8 cellular contexts compared by ENCODE assay signal in the genomic region with DNA sequence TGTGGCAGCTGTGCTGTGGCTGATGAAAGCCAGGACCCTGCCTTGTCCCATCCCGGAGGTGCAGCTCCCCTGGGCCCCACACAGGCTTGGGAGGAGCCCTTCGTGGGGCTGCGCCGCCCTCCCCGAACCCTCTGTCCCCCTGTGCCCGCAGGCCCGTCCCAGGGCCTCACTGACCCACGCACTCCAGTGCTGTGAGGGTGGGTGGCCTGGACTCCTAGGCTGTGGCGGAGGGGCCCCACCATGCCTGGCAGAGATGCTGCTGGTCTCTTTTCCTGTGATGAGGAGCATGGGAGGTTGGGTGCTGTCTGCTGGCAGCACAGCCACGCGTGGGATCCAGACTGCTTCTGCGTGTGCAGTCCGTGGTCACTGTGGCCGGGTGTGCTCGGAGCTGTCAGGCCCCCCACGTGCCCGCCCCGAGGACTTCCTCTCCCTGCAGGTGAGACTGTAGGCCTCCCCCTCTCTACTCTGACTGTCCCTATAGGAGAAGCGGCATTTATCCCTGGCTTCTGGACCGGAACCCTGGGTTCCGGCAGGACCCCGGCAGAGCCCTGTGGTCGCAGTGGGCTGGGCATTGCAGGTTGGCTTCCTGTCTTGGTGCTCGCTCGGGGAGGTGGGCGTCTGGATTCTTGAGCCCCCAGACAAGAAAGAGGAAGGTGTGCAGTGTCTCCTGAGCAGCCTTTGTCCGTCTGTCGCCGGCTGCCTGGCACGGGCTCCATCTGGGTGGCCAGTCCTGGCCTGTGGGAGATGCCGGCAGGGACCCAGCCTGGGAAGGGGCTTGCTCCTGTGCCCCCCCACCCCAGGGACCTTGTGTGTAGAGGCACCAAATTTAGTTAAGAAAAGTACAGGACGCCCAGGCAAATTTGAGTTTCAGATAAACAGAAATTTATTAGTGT. TPM values are rescaled to one million over a fixed set of nuclear protein-coding genes. Genes with fewer than 3 reads are reported as not detected.
DNase-seq lines count a peak whose midpoint lies in the region; ATAC-seq and TF ChIP-seq lines count a peak whose summit lies in the region.

No MANE protein-coding gene starts in this region.

- H3K4me2 ChIP-seq in DOHH2 (ENCODE audit: low read length) (peak overlapping the region; percentile 94), PC-9 (peak overlapping the region; percentile 83)

- intact Hi-C loops in PC-9 (cut with micrococcal nuclease; ENCODE audit: unreplicated experiment): no loop called here
- intact Hi-C loops in esophagus muscularis mucosa (cut with DNase I): no loop called here

- no peak for TF ChIP-seq CTCF in DOHH2 (IDR thresholded peaks at IDR 0.05; ENCODE audit: low read depth, low read length, poor library complexity, severe bottlenecking)
- no peak for TF ChIP-seq CTCF in PC-9 (conservative IDR thresholded peaks at IDR 0.05)
- TF ChIP-seq CTCF in esophagus muscularis mucosa (IDR thresholded peaks at IDR 0.05): no peak
- no peak for TF ChIP-seq CTCF in GM13977 (IDR thresholded peaks at IDR 0.05; ENCODE audit: extremely low read depth, insufficient read depth, missing control alignments)

- CTCF ChIA-PET in PC-9 (lab: Charles Lee): no interaction called here

- H3K36me3 ChIP-seq in DOHH2 (ENCODE audit: control insufficient read depth, low read length) (peaks cover 52% of the 10 kb centered on the region), PC-9 (ENCODE audit: low read depth) (no peaks in the 10 kb centered on the region), esophagus muscularis mucosa (peaks cover 0 to 27% (median 17%) of the 10 kb centered on the region in 4 donors), rectal smooth muscle tissue (ENCODE audit: control insufficient read depth, insufficient read depth, low read length) (no peaks in the 10 kb centered on the region)

- in situ Hi-C loops in GM13977 (cut with MboI; ENCODE audit: low pct_unique_long_range_greater_than_20kb, low sequenced_read_pairs, unreplicated experiment): no loop called here

- H3F3A ChIP-seq in DOHH2 (ENCODE audit: control insufficient read depth, insufficient read depth): no peaks in the 10 kb centered on the region
- peaks cover 8% of the 10 kb centered on the region; the same call in 1 of the 2 replicates for H3F3A ChIP-seq in PC-9 (ENCODE audit: insufficient read depth, low read depth)

- H3K9me2 ChIP-seq in DOHH2 (replicated peaks; ENCODE audit: control insufficient read depth, low read length) (no peaks in the 10 kb centered on the region), PC-9 (ENCODE audit: insufficient read depth) (no peaks in the 10 kb centered on the region)

- ATAC-seq in GM18517 (IDR thresholded peaks at IDR 0.05; ENCODE audit: unreplicated experiment): no peak

- H3K4me1 ChIP-seq in DOHH2 (ENCODE audit: control insufficient read depth, low read length) (peaks cover 27% of the 10 kb centered on the region), PC-9 (replicated peaks; ENCODE audit: insufficient read depth) (peaks cover 18% of the 10 kb centered on the region; the same call in 1 of the 2 replicates), esophagus muscularis mucosa (peaks cover 34 to 46% (median 41%) of the 10 kb centered on the region in 4 donors), rectal smooth muscle tissue (ENCODE audit: control insufficient read depth, insufficient read depth, low read length) (peaks cover 17% of the 10 kb centered on the region)

- peaks cover 72% of the 10 kb centered on the region for H3K79me2 ChIP-seq in DOHH2 (ENCODE audit: control insufficient read depth, low read length)
- H3K79me2 ChIP-seq in PC-9 (ENCODE audit: low read depth): peaks cover 71% of the 10 kb centered on the region

- BruUV-seq in PC-9 (replicated peaks; lab: Mats Ljungman, UMichigan): no TSS peak

- POLR2A ChIA-PET in PC-9 (lab: Charles Lee; ENCODE audit: unreplicated experiment): no interaction called here

- H3K4me3 ChIP-seq in DOHH2 (ENCODE audit: low read length) (peak overlapping the region; percentile 77), PC-9 (no peak overlapping the region), esophagus muscularis mucosa (peak overlapping the region; percentile 70 to 88 (median 74)), rectal smooth muscle tissue (ENCODE audit: low read length) (no peak overlapping the region)

- no peak for TF ChIP-seq EP300 in esophagus muscularis mucosa (IDR thresholded peaks at IDR 0.05)

- H4K20me1 ChIP-seq in DOHH2 (ENCODE audit: control insufficient read depth, insufficient read depth, low read depth, low read length) (peaks cover 12% of the 10 kb centered on the region; the same call in 1 of the 2 replicates), PC-9 (ENCODE audit: insufficient read depth) (peaks cover 43% of the 10 kb centered on the region)

- peaks cover 6% of the 10 kb centered on the region; the same call in 1 of the 2 replicates for H3K27me3 ChIP-seq in DOHH2 (ENCODE audit: control insufficient read depth, low read length)
- H3K27me3 ChIP-seq in PC-9 (ENCODE audit: insufficient read depth, low read depth): no peaks in the 10 kb centered on the region
- no peaks in the 10 kb centered on the region for H3K27me3 ChIP-seq in esophagus muscularis mucosa
- H3K27me3 ChIP-seq in rectal smooth muscle tissue (ENCODE audit: control insufficient read depth, insufficient read depth, low read length): no peaks in the 10 kb centered on the region

- H3K9ac ChIP-seq in rectal smooth muscle tissue (ENCODE audit: low read length): no peak overlapping the region

- TF ChIP-seq POLR2A in esophagus muscularis mucosa (IDR thresholded peaks at IDR 0.05; ENCODE audit: low read depth): no peak

- H3K9me3 ChIP-seq in DOHH2 (ENCODE audit: control insufficient read depth, insufficient read depth, low read length) (no peaks in the 10 kb centered on the region), PC-9 (ENCODE audit: insufficient read depth, low read depth) (no peaks in the 10 kb centered on the region), esophagus muscularis mucosa (peaks cover 0 to under 1% (median 0%) of the 10 kb centered on the region in 4 donors)

- H3K27ac ChIP-seq in DOHH2 (ENCODE audit: low read depth, low read length) (no peak overlapping the region), PC-9 (no peak overlapping the region), esophagus muscularis mucosa (replicated peaks in 1 of 4) (peak overlapping the region; percentile 68 to 85 (median 78)), rectal smooth muscle tissue (ENCODE audit: low read depth, low read length) (peak overlapping the region; percentile 3)

- H2AFZ ChIP-seq in PC-9: no peak overlapping the region

- WGBS in esophagus muscularis mucosa: 96% methylated on average over 2 of the region's 32 CpGs

- DNase-seq in PC-9: no peak
- DNase-seq in esophagus muscularis mucosa (ENCODE audit: extremely low spot score): no peak
- DNase-seq in GM13977 (ENCODE audit: low spot score): no peak
- DNase-seq in activated CD4-positive, CD25-positive, alpha-beta regulatory T cell treated with anti-CD3 and anti-CD28 coated beads, Interleukin-2, amount 50 U/mL, for 72 hours: no peak
- DNase-seq in T1000 (lab: John Stamatoyannopoulos, UW): no peak

RNA-seq across cellular contexts. Expression of a gene that starts 2.3 kb away (rescaled TPM):
- total RNA-seq in PC-9 (2021) (124 and 147 TPM in 2 replicates), esophagus muscularis mucosa (10 to 100 TPM; 49.0 to 94.2 (median 67.9) TPM)

RNA-seq across cellular contexts. Expression of a gene that starts 23.6 kb away (rescaled TPM):
- total RNA-seq in PC-9 (2021): 2.6 and 6.5 TPM in 2 replicates
- total RNA-seq in esophagus muscularis mucosa: under 1 TPM in 3 of 4 donors, not detected in 1; under 0.01 to 0.19 (median 0.17) TPM

RNA-seq across cellular contexts. Expression of a gene that starts 52.7 kb away (rescaled TPM):
- total RNA-seq in PC-9 (2021): 42.5 and 50.2 TPM in 2 replicates
- 100 to 1,000 TPM; 283 to 578 (median 392) TPM for total RNA-seq in esophagus muscularis mucosa

Comparison
In these comparisons a context has a peak if more than half of its experiments do, and no peak if none do; other contexts are left out.
1. H3K27ac ChIP-seq: peak in esophagus muscularis mucosa (4 of 4) and rectal smooth muscle tissue (single experiment); none in DOHH2 (single experiment) and PC-9 (single experiment).
2. H3K4me3 ChIP-seq: peak in DOHH2 (single experiment) and esophagus muscularis mucosa (4 of 4); none in PC-9 (single experiment) and rectal smooth muscle tissue (single experiment).